14 cellular contexts compared by ENCODE assay signal in genomic region chr5:119365847-119366536, GRCh38. TPM values are rescaled to one million over a fixed set of nuclear protein-coding genes. Genes with fewer than 3 reads are reported as not detected.
DNase-seq lines count a peak whose midpoint lies in the region; ATAC-seq and TF ChIP-seq lines count a peak whose summit lies in the region.
"Had no signal": no experiment of that assay in that cellular context is flagged by ENCODE, and none has a peak within 500 bp of the region (broad histone marks: within the 10 kb centered on the region; RNA-seq: fewer than 3 reads in every experiment).

No MANE protein-coding gene starts in this region.

- H3K9me3 ChIP-seq in SK-N-SH, result no peaks in the 10 kb centered on the region
- H3K9me3 ChIP-seq in RWPE2 (ENCODE audit: severe bottlenecking), result no peaks in the 10 kb centered on the region
- H3K9me3 ChIP-seq in esophagus muscularis mucosa, result no peaks in the 10 kb centered on the region

- peaks cover 21% of the 10 kb centered on the region for H3K79me2 ChIP-seq in SK-N-SH (ENCODE audit: insufficient read depth)

- peaks cover 100% of the 10 kb centered on the region for H3K36me3 Mint-ChIP-seq in stimulated activated effector memory CD8-positive, alpha-beta T cell treated with anti-CD3 and anti-CD28 coated beads, Interleukin-12 subunit alpha, Interleukin-12 subunit beta, amount 100 ng/mL, for 72 hours

- in situ Hi-C loops in G401 (cut with HindIII; ENCODE audit: low sequenced_read_pairs), result no loop called here

- peaks cover 9% of the 10 kb centered on the region for H3F3A ChIP-seq in SK-N-SH (replicated peaks; ENCODE audit: insufficient read depth)

- ATAC-seq in SK-N-SH treated with all-trans-retinoic acid at 6 μM for 48 hours (peak; percentile 57; the same call in 2 of the 3 replicates), RWPE2 (ENCODE audit: low read depth) (peak; percentile 6; the same call in 1 of the 3 replicates), HG02642 (IDR thresholded peaks at IDR 0.05; ENCODE audit: poor library complexity, unreplicated experiment) (no peak)
- no peak for ATAC-seq in stimulated activated effector memory CD8-positive, alpha-beta T cell treated with anti-CD3 and anti-CD28 coated beads, Interleukin-12 subunit alpha, Interleukin-12 subunit beta, amount 100 ng/mL, for 72 hours

- TF ChIP-seq CTCF in SK-N-SH (IDR thresholded peaks at IDR 0.05) (no peak), RWPE2 (IDR thresholded peaks at IDR 0.05; ENCODE audit: poor library complexity, severe bottlenecking) (no peak), esophagus muscularis mucosa (IDR thresholded peaks at IDR 0.05) (no peak), GM10266 (IDR thresholded peaks at IDR 0.05; ENCODE audit: control insufficient read depth, insufficient read depth, low read depth, missing control alignments) (no peak)

- no peak for DNase-seq in SK-N-SH
- DNase-seq in RWPE2 (ENCODE audit: low spot score), result no peak
- no peak for DNase-seq in esophagus muscularis mucosa (ENCODE audit: extremely low spot score)
- no peak for DNase-seq in stimulated activated effector memory CD8-positive, alpha-beta T cell treated with anti-CD3 and anti-CD28 coated beads, Interleukin-12 subunit alpha, Interleukin-12 subunit beta, amount 100 ng/mL, for 72 hours (ENCODE audit: low spot score in 2 of 2)
- DNase-seq in GM10266 (ENCODE audit: extremely low spot score), result no peak
- DNase-seq in G401 (ENCODE audit: low spot score), result no peak
- DNase-seq: activated CD4-positive, alpha-beta T cell treated with anti-CD3 and anti-CD28 coated beads for 1 hour; DND-41; NCI-H187 treated with DMSO at 0.1 percent for 48 hours; nucleus accumbens; stimulated activated CD4-positive, alpha-beta T cell treated with anti-CD3 and anti-CD28 coated beads, Interleukin-2, amount 100 ng/mL, for 24 hours had no signal

- WGBS in SK-N-SH (ENCODE audit: low lambda C conversion rate), result 83% methylated on average over 3 of the region's 3 CpGs
- 37% methylated on average over 3 of the region's 3 CpGs for WGBS in esophagus muscularis mucosa

- H4K20me1 ChIP-seq in SK-N-SH (ENCODE audit: insufficient read depth), result no peaks in the 10 kb centered on the region

- POLR2A ChIA-PET in SK-N-SH (lab: Yijun Ruan, JAX), result no interaction called here

- H3K9ac ChIP-seq in SK-N-SH, result no peak overlapping the region

- TF ChIP-seq POLR2A in esophagus muscularis mucosa (IDR thresholded peaks at IDR 0.05; ENCODE audit: low read depth), result no peak

- H3K27ac ChIP-seq in SK-N-SH (ENCODE audit: low read depth in 2 of 2, low read length in 1 of 2), result peak overlapping the region in 1 of 2 experiments; percentile 60; a peak in 2 of 4 replicates
- peak overlapping the region; percentile 66 for H3K27ac ChIP-seq in RWPE2 (ENCODE audit: poor library complexity, severe bottlenecking)
- H3K27ac ChIP-seq in esophagus muscularis mucosa (replicated peaks in 1 of 4), result peak overlapping the region; percentile 49 to 70 (median 59)
- H3K27ac ChIP-seq: 22Rv1 had no signal

- H3K4me1 Mint-ChIP-seq in stimulated activated effector memory CD8-positive, alpha-beta T cell treated with anti-CD3 and anti-CD28 coated beads, Interleukin-12 subunit alpha, Interleukin-12 subunit beta, amount 100 ng/mL, for 72 hours, result peaks cover 96% of the 10 kb centered on the region

- CTCF ChIA-PET in SK-N-SH (lab: Yijun Ruan, JAX), result interaction anchor here (0.8 to 1.4 kb wide), 3 partner anchors 9 to 377 kb away, joined by 3 to 5 read pairs (median 4); partner anchors contain the start of gene DTWD2

- H3K4me3 ChIP-seq in SK-N-SH (ENCODE audit: low read depth in 2 of 2, low read length in 1 of 2), result no peak overlapping the region
- no peak overlapping the region for H3K4me3 ChIP-seq in RWPE2 (ENCODE audit: severe bottlenecking)
- no peak overlapping the region for H3K4me3 ChIP-seq in esophagus muscularis mucosa

- peak overlapping the region; percentile 77 for H3K27ac Mint-ChIP-seq in stimulated activated effector memory CD8-positive, alpha-beta T cell treated with anti-CD3 and anti-CD28 coated beads, Interleukin-12 subunit alpha, Interleukin-12 subunit beta, amount 100 ng/mL, for 72 hours

- H3K36me3 ChIP-seq in SK-N-SH (replicated peaks in 1 of 2; ENCODE audit: control insufficient read depth in 1 of 2, insufficient read depth in 2 of 2, low read length in 1 of 2) (no peaks in the 10 kb centered on the region), RWPE2 (ENCODE audit: low read depth) (no peaks in the 10 kb centered on the region), esophagus muscularis mucosa (no peaks in the 10 kb centered on the region)

- TF ChIP-seq EP300 in SK-N-SH (IDR thresholded peaks at IDR 0.05; ENCODE audit: borderline replicate concordance in 1 of 2, low read depth in 1 of 2, low read length in 1 of 2) (no peak), esophagus muscularis mucosa (IDR thresholded peaks at IDR 0.05) (no peak)

- H3K4me1 ChIP-seq in SK-N-SH (ENCODE audit: control insufficient read depth in 1 of 2, insufficient read depth in 2 of 2, low read depth in 1 of 2, low read length in 1 of 2), result peaks cover 4 to 25% of the 10 kb centered on the region in 2 experiments; a peak in 3 of 4 replicates
- peaks cover 44% of the 10 kb centered on the region for H3K4me1 ChIP-seq in RWPE2 (ENCODE audit: insufficient read depth, poor library complexity, severe bottlenecking)
- peaks cover 25 to 80% (median 74%) of the 10 kb centered on the region in 4 donors for H3K4me1 ChIP-seq in esophagus muscularis mucosa

- H3K4me3 Mint-ChIP-seq in stimulated activated effector memory CD8-positive, alpha-beta T cell treated with anti-CD3 and anti-CD28 coated beads, Interleukin-12 subunit alpha, Interleukin-12 subunit beta, amount 100 ng/mL, for 72 hours, result peak overlapping the region; percentile 81

- H2AFZ ChIP-seq in SK-N-SH (ENCODE audit: low read depth), result no peak overlapping the region

- H3K9me2 ChIP-seq in SK-N-SH, result no peaks in the 10 kb centered on the region

- H3K27me3 ChIP-seq in SK-N-SH (ENCODE audit: insufficient read depth) (no peaks in the 10 kb centered on the region), RWPE2 (ENCODE audit: insufficient read depth, poor library complexity, severe bottlenecking) (no peaks in the 10 kb centered on the region), esophagus muscularis mucosa (no peaks in the 10 kb centered on the region)

- H3K4me2 ChIP-seq in SK-N-SH, result no peak overlapping the region

- no peaks in the 10 kb centered on the region for H3K9me3 Mint-ChIP-seq in stimulated activated effector memory CD8-positive, alpha-beta T cell treated with anti-CD3 and anti-CD28 coated beads, Interleukin-12 subunit alpha, Interleukin-12 subunit beta, amount 100 ng/mL, for 72 hours

- intact Hi-C loops in esophagus muscularis mucosa (cut with DNase I), result no loop called here

- TF ChIP-seq RAD21 in SK-N-SH (IDR thresholded peaks at IDR 0.05; ENCODE audit: low read length), result no peak

TF ChIP-seq in SK-N-SH treated with all-trans-retinoic acid at 6 μM for 48 hours, 23 proteins besides CTCF, POLR2A, EP300 and RAD21 (continues in another document):
- TF ChIP-seq ZC3H10 (CRISPR knock-in tag; IDR thresholded peaks at IDR 0.05) (no peak), CREB5 (CRISPR knock-in tag; IDR thresholded peaks at IDR 0.05; ENCODE audit: low read depth) (no peak), ISL1 (CRISPR knock-in tag; IDR thresholded peaks at IDR 0.05) (no peak), GLIS3 (CRISPR knock-in tag; IDR thresholded peaks at IDR 0.05) (no peak), OSR1 (CRISPR knock-in tag; IDR thresholded peaks at IDR 0.05) (no peak), ZNF70 (CRISPR knock-in tag; IDR thresholded peaks at IDR 0.05) (no peak), TOX (CRISPR knock-in tag; IDR thresholded peaks at IDR 0.05; ENCODE audit: borderline replicate concordance) (no peak), SNAI2 (CRISPR knock-in tag; IDR thresholded peaks at IDR 0.05) (no peak), RARB (CRISPR knock-in tag; IDR thresholded peaks at IDR 0.05) (no peak), ZNF8 (CRISPR knock-in tag; IDR thresholded peaks at IDR 0.05) (no peak)

TF ChIP-seq in SK-N-SH, 30 proteins besides CTCF, POLR2A, EP300 and RAD21:
- TF ChIP-seq ELF1 (IDR thresholded peaks at IDR 0.05), result no peak
TF ChIP-seq in SK-N-SH: peak in this region for 0.

RNA-seq across cellular contexts. Expression of gene TNFAIP8, which starts 10.2 kb away (rescaled TPM):
- polyA plus RNA-seq in SK-N-SH (2012; rRNA removed), result 28.3 and 31.3 TPM in 2 replicates
- polyA plus RNA-seq in SK-N-SH (2012; cell fraction: cytosol; rRNA removed), result 33.8 and 41.5 TPM in 2 replicates
- 11.7 and 15.5 TPM in 2 replicates for polyA plus RNA-seq in SK-N-SH (2012; cell fraction: nucleus; rRNA removed)
- 10 to 100 TPM; 20.2 to 26.2 (median 22.5) TPM for total RNA-seq in esophagus muscularis mucosa
- total RNA-seq in G401 (2014; rRNA removed; shearing (Covaris generic)), result 22.6 and 39.4 TPM in 2 replicates

Comparison
In these comparisons a context has a peak if more than half of its experiments do, and no peak if none do; other contexts are left out.
1. ATAC-seq: peak in SK-N-SH treated with all-trans-retinoic acid at 6 μM for 48 hours (single experiment) and RWPE2 (single experiment); none in stimulated activated effector memory CD8-positive, alpha-beta T cell treated with anti-CD3 and anti-CD28 coated beads, Interleukin-12 subunit alpha, Interleukin-12 subunit beta, amount 100 ng/mL, for 72 hours (single experiment) and HG02642 (single experiment).